Comparison of ENCODE assay signal across 11 cellular contexts in genomic region chr15:70375006-70375409, GRCh38.
DNase-seq lines count a peak whose midpoint lies in the region; ATAC-seq and TF ChIP-seq lines count a peak whose summit lies in the region.
"Had no signal": no experiment of that assay in that cellular context is flagged by ENCODE, and none has a peak within 500 bp of the region (broad histone marks: within the 10 kb centered on the region; RNA-seq: fewer than 3 reads in every experiment).

No MANE protein-coding gene starts in this region.

- H3K9me3 ChIP-seq in HEK293 (ENCODE audit: control insufficient read depth, insufficient read depth, low read depth, low read length) (no peaks in the 10 kb centered on the region), smooth muscle cell (replicated peaks; ENCODE audit: low read depth) (no peaks in the 10 kb centered on the region)
- H3K9me3 ChIP-seq: psoas muscle had no signal

- WGBS in smooth muscle cell (ENCODE audit: low lambda C conversion rate) = 25% methylated on average over 13 of the region's 13 CpGs

- POLR2A ChIA-PET in HEK293 (lab: Yijun Ruan, JAX) = no interaction called here

- H3K4me1 ChIP-seq in HEK293 (ENCODE audit: control insufficient read depth, insufficient read depth, low read length) = peaks cover 2% of the 10 kb centered on the region; the same call in 1 of the 2 replicates
- H3K4me1 ChIP-seq in smooth muscle cell (ENCODE audit: low read depth) = peaks cover 23% of the 10 kb centered on the region

- H3K27me3 ChIP-seq in smooth muscle cell (ENCODE audit: low read depth) = no peaks in the 10 kb centered on the region

- H3F3A ChIP-seq in smooth muscle cell (ENCODE audit: low read depth) = peaks cover 13% of the 10 kb centered on the region

- TF ChIP-seq CTCF in HEK293 (tag by site-specific recombination; IDR thresholded peaks at IDR 0.05) (no peak), epithelial cell of esophagus (IDR thresholded peaks at IDR 0.05; ENCODE audit: insufficient read depth, low read depth, low read length, missing control alignments) (no peak), smooth muscle cell (IDR thresholded peaks at IDR 0.05; ENCODE audit: borderline replicate concordance, insufficient read depth, poor library complexity, severe bottlenecking) (no peak)

- DNase-seq in NCI-H748 (lab: John Stamatoyannopoulos, UW; ENCODE audit: unreplicated experiment) = peak; percentile 78
- peak; percentile 80 for DNase-seq in epithelial cell of esophagus (ENCODE audit: low read depth)
- DNase-seq in smooth muscle cell (lab: John Stamatoyannopoulos, UW; ENCODE audit: unreplicated experiment) = no peak
- DNase-seq in COLO668 (lab: John Stamatoyannopoulos, UW; ENCODE audit: unreplicated experiment) = no peak
- DNase-seq: activated CD4-positive, alpha-beta T cell treated with anti-CD3 and anti-CD28 coated beads, Interleukin-2, amount 10 ng/mL, durations not matched to agents 24 days and 14 days; central memory CD4-positive, alpha-beta T cell; NCI-H510A had no signal

- ATAC-seq in GM21737 (IDR thresholded peaks at IDR 0.05; ENCODE audit: unreplicated experiment) (no peak), HG03045 (IDR thresholded peaks at IDR 0.05; ENCODE audit: unreplicated experiment) (no peak)

- CTCF ChIA-PET in HEK293 (lab: Yijun Ruan, JAX) = interaction anchor here (0.9 to 1.4 kb wide), 3 partner anchors 12 to 851 kb away, joined by 3 to 5 read pairs (median 3); no protein-coding TSS in a partner anchor

- peak overlapping the region; percentile 85 for H3K4me2 ChIP-seq in smooth muscle cell

- H2AFZ ChIP-seq in smooth muscle cell (ENCODE audit: low read depth) = no peak overlapping the region

- H3K36me3 ChIP-seq in HEK293 (ENCODE audit: control insufficient read depth in 2 of 2, insufficient read depth in 1 of 2, low read length in 2 of 2) (no peaks in the 10 kb centered on the region), smooth muscle cell (ENCODE audit: low read depth) (no peaks in the 10 kb centered on the region)

- H3K79me2 ChIP-seq in smooth muscle cell (ENCODE audit: low read depth) = no peaks in the 10 kb centered on the region

- H4K20me1 ChIP-seq in smooth muscle cell (ENCODE audit: low read depth) = no peaks in the 10 kb centered on the region

- H3K4me3 ChIP-seq in HEK293 (ENCODE audit: low read depth, low read length) = no peak overlapping the region
- no peak overlapping the region for H3K4me3 ChIP-seq in epithelial cell of esophagus (ENCODE audit: low read length)
- H3K4me3 ChIP-seq in smooth muscle cell = no peak overlapping the region
- H3K4me3 ChIP-seq: psoas muscle had no signal

- H3K27ac ChIP-seq in HEK293 (ENCODE audit: extremely low read depth, low read depth, low read length) (no peak overlapping the region), smooth muscle cell (ENCODE audit: low read depth) (no peak overlapping the region)
- H3K27ac ChIP-seq: psoas muscle had no signal

- H3K9ac ChIP-seq in smooth muscle cell (ENCODE audit: low read depth) = no peak overlapping the region

TF ChIP-seq in HEK293, 187 proteins besides CTCF, POLR2A, EP300 and RAD21:
- TF ChIP-seq SP7 (tag by site-specific recombination; IDR thresholded peaks at IDR 0.05) (peak; percentile 97), KLF17 (tag by site-specific recombination; IDR thresholded peaks at IDR 0.05) (peak; percentile 71), ZNF501 (tag by site-specific recombination; IDR thresholded peaks at IDR 0.05) (no peak), ZNF350 (tag by site-specific recombination; IDR thresholded peaks at IDR 0.05) (no peak), SCRT2 (tag by site-specific recombination; IDR thresholded peaks at IDR 0.05) (no peak), ZSCAN4 (tag by site-specific recombination; IDR thresholded peaks at IDR 0.05) (no peak), EGR2 (tag by site-specific recombination; IDR thresholded peaks at IDR 0.05; ENCODE audit: low read depth) (0 out of 2 replicates have a peak, but pooled peaks have one; percentile 22), SP2 (tag by site-specific recombination; IDR thresholded peaks at IDR 0.05) (peak; percentile 22), GLI4 (tag by site-specific recombination; IDR thresholded peaks at IDR 0.05) (no peak), ZNF26 (tag by site-specific recombination; IDR thresholded peaks at IDR 0.05) (no peak), ZNF600 (tag by site-specific recombination; IDR thresholded peaks at IDR 0.05) (peak; percentile 76), TRIM28 (IDR thresholded peaks at IDR 0.05; ENCODE audit: borderline replicate concordance, low read length) (no peak), GFI1B (tag by site-specific recombination; IDR thresholded peaks at IDR 0.05) (no peak), ZNF768 (tag by site-specific recombination; IDR thresholded peaks at IDR 0.05) (no peak), OSR2 (tag by site-specific recombination; IDR thresholded peaks at IDR 0.05) (no peak), RBAK (tag by site-specific recombination; IDR thresholded peaks at IDR 0.05) (no peak), KLF8 (tag by site-specific recombination; IDR thresholded peaks at IDR 0.05) (no peak), ZBTB8A (tag by site-specific recombination; IDR thresholded peaks at IDR 0.05) (0 out of 2 replicates have a peak, but pooled peaks have one; percentile 35), ZNF677 (tag by site-specific recombination; IDR thresholded peaks at IDR 0.05) (no peak), ZNF174 (tag by site-specific recombination; IDR thresholded peaks at IDR 0.05) (no peak), ZIC2 (tag by site-specific recombination; IDR thresholded peaks at IDR 0.05) (peak; percentile 52; the same call in 1 of the 2 replicates), GLIS2 (tag by site-specific recombination; IDR thresholded peaks at IDR 0.05) (0 out of 2 replicates have a peak, but pooled peaks have one; percentile 18)

Comparison
In these comparisons a context has a peak if more than half of its experiments do, and no peak if none do; other contexts are left out.
1. DNase-seq: peak in NCI-H748 (single experiment) and epithelial cell of esophagus (single experiment); none in smooth muscle cell (single experiment) and COLO668 (single experiment).